ENCODE assay signal across 8 cellular contexts in the genomic region with DNA sequence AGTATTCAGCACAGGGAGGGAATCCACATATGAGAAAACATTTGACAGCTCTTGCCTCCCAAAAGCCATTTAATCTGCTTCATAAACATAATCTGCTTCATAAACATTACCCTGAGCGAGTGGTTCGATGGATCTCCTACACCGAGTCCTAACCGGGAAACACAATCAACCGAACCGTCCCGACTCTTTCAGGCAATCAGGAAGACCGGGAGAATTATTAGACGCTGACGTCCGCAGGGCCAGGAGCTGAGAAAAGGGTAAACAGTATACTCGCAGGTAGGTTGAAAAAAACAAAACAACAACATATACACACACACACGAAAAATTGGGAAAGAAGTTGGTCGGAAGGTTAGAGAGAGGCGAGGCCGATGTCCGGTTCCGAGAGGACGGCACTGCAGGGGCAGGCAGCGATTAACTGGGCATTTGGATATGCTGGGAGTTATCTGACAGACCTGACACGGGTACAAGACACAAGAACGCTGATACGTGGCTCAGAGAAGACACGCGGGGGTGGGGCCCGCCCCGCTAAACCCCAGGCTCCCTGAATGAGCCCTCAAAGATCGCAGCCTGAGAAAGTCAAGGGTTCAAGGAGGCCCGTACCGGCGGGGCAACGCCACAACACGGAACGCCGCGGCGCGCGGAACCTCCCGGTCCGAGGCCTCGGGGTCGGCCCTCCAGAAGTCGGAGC. TPM values are rescaled to one million over a fixed set of nuclear protein-coding genes. Genes with fewer than 3 reads are reported as not detected.
DNase-seq lines count a peak whose midpoint lies in the region; ATAC-seq and TF ChIP-seq lines count a peak whose summit lies in the region.

No MANE protein-coding gene starts in this region.

- peak in 7 of 8 donors; percentile 10 to 51 (median 32) for ATAC-seq in heart right ventricle

- no peaks in the 10 kb centered on the region for H3K9me3 ChIP-seq in heart right ventricle

- WGBS in heart right ventricle, 2 donors: 1% methylated on average over 44 of the region's 44 CpGs

- peak overlapping the region; percentile 99 for H3K9ac ChIP-seq in rectal smooth muscle tissue (ENCODE audit: low read length)

- H3K27me3 ChIP-seq in H7 (ENCODE audit: control insufficient read depth, insufficient read depth, low read length) (no peaks in the 10 kb centered on the region), heart right ventricle (no peaks in the 10 kb centered on the region), rectal smooth muscle tissue (ENCODE audit: control insufficient read depth, insufficient read depth, low read length) (no peaks in the 10 kb centered on the region)

- TF ChIP-seq CTCF in GM10266 (IDR thresholded peaks at IDR 0.05; ENCODE audit: control insufficient read depth, insufficient read depth, low read depth, missing control alignments): no peak
- TF ChIP-seq CTCF in heart right ventricle (IDR thresholded peaks at IDR 0.05): no peak

- H3K27ac ChIP-seq in heart right ventricle: peak overlapping the region; percentile 92 to 99 (median 98)
- peak overlapping the region; percentile 99 for H3K27ac ChIP-seq in rectal smooth muscle tissue (ENCODE audit: low read depth, low read length)

- peak; percentile 45 for DNase-seq in GM10266 (ENCODE audit: extremely low spot score)
- DNase-seq in H7: peak; percentile 19
- peak; percentile 36 for DNase-seq in M059J (ENCODE audit: low read depth)
- peak; percentile 65 for DNase-seq in activated naive CD4-positive, alpha-beta T cell treated with anti-CD3 and anti-CD28 coated beads, Interleukin-2, amount 50 U/mL, for 16 hours
- no peak for DNase-seq in heart right ventricle
- no peak for DNase-seq in NCI-H510A (lab: John Stamatoyannopoulos, UW)
- DNase-seq in central memory CD4-positive, alpha-beta T cell: no peak

- H3K4me3 ChIP-seq in H7 (ENCODE audit: insufficient read depth, low read depth, low read length) (peak overlapping the region; percentile 97), heart right ventricle (peak overlapping the region; percentile 70 to 100 (median 97)), rectal smooth muscle tissue (ENCODE audit: low read length) (peak overlapping the region; percentile 99)

- H3K4me1 ChIP-seq in heart right ventricle (peaks cover 0 to 43% (median 34%) of the 10 kb centered on the region in 9 donors), rectal smooth muscle tissue (ENCODE audit: control insufficient read depth, insufficient read depth, low read length) (peaks cover 7% of the 10 kb centered on the region)

- H3K36me3 ChIP-seq in H7 (replicated peaks; ENCODE audit: control insufficient read depth, insufficient read depth, low read length): no peaks in the 10 kb centered on the region
- peaks cover 0 to 36% (median 6%) of the 10 kb centered on the region in 9 donors for H3K36me3 ChIP-seq in heart right ventricle
- no peaks in the 10 kb centered on the region for H3K36me3 ChIP-seq in rectal smooth muscle tissue (ENCODE audit: control insufficient read depth, insufficient read depth, low read length)

- intact Hi-C loops in heart right ventricle (cut with DNase I): loop anchor here in 7 of 10 donors (2.0 to 10.0 kb wide), 8 partner anchors 37 to 89 kb away; partner anchors contain the start of genes IST1 (in 5 of the 7), ATXN1L (in 3 of the 7) and ZNF821 (in 2 of the 7)

RNA-seq across cellular contexts. Expression of gene AP1G1, which starts 0.6 kb away (rescaled TPM):
- 36.7 and 42.5 TPM in 2 replicates for total RNA-seq in H7 (2014; rRNA removed; shearing (Covaris generic))
- 58.9 and 78.4 TPM in 2 replicates for total RNA-seq in M059J (2014; rRNA removed; shearing (Covaris generic))
- 10 to 100 TPM; 31.2 to 53.7 (median 36.9) TPM for total RNA-seq in heart right ventricle
- polyA plus RNA-seq in heart right ventricle: 10 to 100 TPM; 12.4 to 15.5 TPM

RNA-seq across cellular contexts. Expression of gene ATXN1L, which starts 37.7 kb away (rescaled TPM):
- 12.1 and 12.6 TPM in 2 replicates for total RNA-seq in H7 (2014; rRNA removed; shearing (Covaris generic))
- 10.5 and 15.0 TPM in 2 replicates for total RNA-seq in M059J (2014; rRNA removed; shearing (Covaris generic))
- 10 to 100 TPM; 13.9 to 24.2 (median 19.1) TPM for total RNA-seq in heart right ventricle
- 1 to 10 TPM; 6.0 to 6.7 TPM for polyA plus RNA-seq in heart right ventricle

Comparison
In these comparisons a context has a peak if more than half of its experiments do, and no peak if none do; other contexts are left out.
1. DNase-seq: peak in GM10266 (single experiment), H7 (single experiment), M059J (single experiment) and activated naive CD4-positive, alpha-beta T cell treated with anti-CD3 and anti-CD28 coated beads, Interleukin-2, amount 50 U/mL, for 16 hours (single experiment); none in heart right ventricle (0 of 2), NCI-H510A (single experiment) and central memory CD4-positive, alpha-beta T cell (single experiment).
2. Peak in every context shown above with its lines, with median percentiles within 50 percentile points of each other: H3K4me3 ChIP-seq.